In the genomic region with DNA sequence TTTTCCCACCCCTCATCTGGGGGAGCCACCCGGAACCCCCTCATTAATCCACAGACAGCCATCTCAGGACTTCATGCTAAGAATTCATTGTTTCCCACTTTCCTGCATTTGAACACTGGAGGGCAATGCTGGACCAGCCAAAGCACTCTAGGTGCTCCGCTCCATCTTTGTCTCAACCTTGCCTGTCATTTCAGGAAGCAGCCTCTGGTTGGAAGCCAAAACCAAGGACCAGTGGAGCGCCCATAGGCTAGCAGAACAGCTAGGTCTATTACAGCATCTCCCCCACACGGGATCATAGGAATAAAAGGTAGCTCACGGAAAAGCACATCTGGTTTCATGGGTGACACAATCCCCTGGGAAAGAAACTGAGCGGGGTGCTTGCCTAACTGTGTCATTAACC, we compare ENCODE assay signal across 8 cellular contexts.
DNase-seq lines count a peak whose midpoint lies in the region; TF ChIP-seq lines count a peak whose summit lies in the region.

No MANE protein-coding gene starts in this region.

- H3K27ac Mint-ChIP-seq in type B pancreatic cell: peak overlapping the region; percentile 2

- H3K4me1 ChIP-seq in liver (ENCODE audit: control insufficient read depth in 4 of 4, insufficient read depth in 4 of 4, low read length in 3 of 4): no peaks in the 10 kb centered on the region

- peak; percentile 21 for DNase-seq in DMS114 treated with DMSO at 0.1 percent for 48 hours (lab: John Stamatoyannopoulos, UW; ENCODE audit: unreplicated experiment)
- peak; percentile 51 for DNase-seq in HFF-Myc (ENCODE audit: extremely low read depth, low read depth)
- DNase-seq in NOMO-1 treated with dmso at 0.1 percent for 144 hours (lab: John Stamatoyannopoulos, UW; ENCODE audit: unreplicated experiment): peak; percentile 35
- DNase-seq in dedifferentiated amniotic fluid mesenchymal stem cell (ENCODE audit: extremely low spot score): peak; percentile 40
- DNase-seq in type B pancreatic cell (ENCODE audit: extremely low spot score, unreplicated experiment): no peak
- no peak for DNase-seq in SK-N-DZ (ENCODE audit: low spot score)
- no peak for DNase-seq in activated naive CD4-positive, alpha-beta T cell treated with anti-CD3 and anti-CD28 coated beads, Interleukin-2, amount 50 U/mL, for 16 hours

- TF ChIP-seq CTCF in HFF-Myc (IDR thresholded peaks at IDR 0.05; ENCODE audit: low read depth, low read length, missing control alignments) (peak; percentile 72), liver (IDR thresholded peaks at IDR 0.05; ENCODE audit: low read depth, low read length, missing input control) (peak; percentile 44), type B pancreatic cell (conservative IDR thresholded peaks at IDR 0.05) (peak; percentile 78)

- H3K27me3 ChIP-seq in liver (ENCODE audit: control insufficient read depth in 4 of 4, insufficient read depth in 4 of 4, low read length in 3 of 4): peaks cover 0 to 8% (median 3%) of the 10 kb centered on the region in 4 donors

- peak overlapping the region; percentile 7 for H3K4me3 Mint-ChIP-seq in type B pancreatic cell

- no peaks in the 10 kb centered on the region for H3K9me3 ChIP-seq in liver (ENCODE audit: control insufficient read depth in 4 of 4, low read length in 3 of 4)

- H3K4me3 ChIP-seq in HFF-Myc (replicated peaks; ENCODE audit: low read depth, low read length) (no peak overlapping the region), liver (ENCODE audit: low read depth in 1 of 3, low read length in 3 of 3) (no peak overlapping the region)

- H3K36me3 Mint-ChIP-seq in type B pancreatic cell: no peaks in the 10 kb centered on the region

- no peak overlapping the region for H3K9ac ChIP-seq in liver (ENCODE audit: low read depth in 1 of 2, low read length in 2 of 2)

- H3K27ac ChIP-seq in liver (ENCODE audit: low read depth in 1 of 2, low read length in 2 of 2): no peak overlapping the region

- peaks cover 17% of the 10 kb centered on the region for H3K4me1 Mint-ChIP-seq in type B pancreatic cell (ENCODE audit: unreplicated experiment)

- peak; percentile 87 for TF ChIP-seq RAD21 in liver (IDR thresholded peaks at IDR 0.05)

- peaks cover 6% of the 10 kb centered on the region for H3K9me3 Mint-ChIP-seq in type B pancreatic cell

- WGBS in liver: 29% methylated on average over 6 of the region's 6 CpGs

- H3K36me3 ChIP-seq in liver (ENCODE audit: control insufficient read depth in 4 of 4, insufficient read depth in 3 of 4, low read depth in 1 of 4, low read length in 3 of 4): no peaks in the 10 kb centered on the region

- peaks cover 37% of the 10 kb centered on the region for H3K27me3 Mint-ChIP-seq in type B pancreatic cell

TF ChIP-seq in liver, 16 proteins besides CTCF, POLR2A, EP300 and RAD21:
- TF ChIP-seq, protein P1, sequence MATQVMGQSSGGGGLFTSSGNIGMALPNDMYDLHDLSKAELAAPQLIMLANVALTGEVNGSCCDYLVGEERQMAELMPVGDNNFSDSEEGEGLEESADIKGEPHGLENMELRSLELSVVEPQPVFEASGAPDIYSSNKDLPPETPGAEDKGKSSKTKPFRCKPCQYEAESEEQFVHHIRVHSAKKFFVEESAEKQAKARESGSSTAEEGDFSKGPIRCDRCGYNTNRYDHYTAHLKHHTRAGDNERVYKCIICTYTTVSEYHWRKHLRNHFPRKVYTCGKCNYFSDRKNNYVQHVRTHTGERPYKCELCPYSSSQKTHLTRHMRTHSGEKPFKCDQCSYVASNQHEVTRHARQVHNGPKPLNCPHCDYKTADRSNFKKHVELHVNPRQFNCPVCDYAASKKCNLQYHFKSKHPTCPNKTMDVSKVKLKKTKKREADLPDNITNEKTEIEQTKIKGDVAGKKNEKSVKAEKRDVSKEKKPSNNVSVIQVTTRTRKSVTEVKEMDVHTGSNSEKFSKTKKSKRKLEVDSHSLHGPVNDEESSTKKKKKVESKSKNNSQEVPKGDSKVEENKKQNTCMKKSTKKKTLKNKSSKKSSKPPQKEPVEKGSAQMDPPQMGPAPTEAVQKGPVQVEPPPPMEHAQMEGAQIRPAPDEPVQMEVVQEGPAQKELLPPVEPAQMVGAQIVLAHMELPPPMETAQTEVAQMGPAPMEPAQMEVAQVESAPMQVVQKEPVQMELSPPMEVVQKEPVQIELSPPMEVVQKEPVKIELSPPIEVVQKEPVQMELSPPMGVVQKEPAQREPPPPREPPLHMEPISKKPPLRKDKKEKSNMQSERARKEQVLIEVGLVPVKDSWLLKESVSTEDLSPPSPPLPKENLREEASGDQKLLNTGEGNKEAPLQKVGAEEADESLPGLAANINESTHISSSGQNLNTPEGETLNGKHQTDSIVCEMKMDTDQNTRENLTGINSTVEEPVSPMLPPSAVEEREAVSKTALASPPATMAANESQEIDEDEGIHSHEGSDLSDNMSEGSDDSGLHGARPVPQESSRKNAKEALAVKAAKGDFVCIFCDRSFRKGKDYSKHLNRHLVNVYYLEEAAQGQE (IDR thresholded peaks at IDR 0.05): no peak
- TF ChIP-seq SP1 (IDR thresholded peaks at IDR 0.05) (no peak), HNF4G (IDR thresholded peaks at IDR 0.05) (no peak), FOXA2 (IDR thresholded peaks at IDR 0.05) (no peak), JUND (IDR thresholded peaks at IDR 0.05) (no peak)

Comparison
In these comparisons a context has a peak if more than half of its experiments do, and no peak if none do; other contexts are left out.
1. DNase-seq: peak in DMS114 treated with DMSO at 0.1 percent for 48 hours (single experiment), HFF-Myc (single experiment), NOMO-1 treated with dmso at 0.1 percent for 144 hours (single experiment) and dedifferentiated amniotic fluid mesenchymal stem cell (single experiment); none in type B pancreatic cell (single experiment), SK-N-DZ (single experiment) and activated naive CD4-positive, alpha-beta T cell treated with anti-CD3 and anti-CD28 coated beads, Interleukin-2, amount 50 U/mL, for 16 hours (single experiment).
2. Peak in every context shown above with its lines, with median percentiles within 50 percentile points of each other: CTCF ChIP-seq.